29 cellular contexts compared by ENCODE assay signal in genomic region chr3:118977118-118977517, GRCh38. TPM values are rescaled to one million over a fixed set of nuclear protein-coding genes. Genes with fewer than 3 reads are reported as not detected.
"Had no signal": no experiment of that assay in that cellular context is flagged by ENCODE, and none has a peak within 500 bp of the region (broad histone marks: within the 10 kb centered on the region; RNA-seq: fewer than 3 reads in every experiment).

No MANE protein-coding gene starts in this region.

- DNase-seq: activated CD8-positive, alpha-beta T cell treated with anti-CD3 and anti-CD28 coated beads for 36 hours; activated effector memory CD4-positive, alpha-beta T cell treated with anti-CD3 and anti-CD28 coated beads, Interleukin-2, amount 50 U/mL, for 16 hours; activated naive CD4-positive, alpha-beta T cell; activated naive CD4-positive, alpha-beta T cell treated with anti-CD3 and anti-CD28 coated beads, Interleukin-2, amount 50 U/mL, for 16 hours; activated T-cell treated with anti-CD3 and anti-CD28 coated beads, Interleukin-2, amount 50 U/mL, for 1 hour; activated T-cell treated with anti-CD3 and anti-CD28 coated beads, Interleukin-2, amount 50 U/mL, for 72 hours; adrenal gland; brain microvascular endothelial cell; central memory CD4-positive, alpha-beta T cell; NCI-H1105; NCI-H1417 treated with DMSO at 0.1 percent for 48 hours; NCI-H187 treated with DMSO at 0.1 percent for 48 hours; NCI-H2081; NCI-H2171 treated with DMSO at 0.1 percent for 48 hours; NCI-H226; NCI-H446 treated with DMSO at 0.1 percent for 48 hours; NCI-H524; NCI-H69; NCI-H82; SHP77; SK-N-SH had no signal

- ATAC-seq: activated CD8-positive, alpha-beta T cell treated with anti-CD3 and anti-CD28 coated beads for 36 hours; activated T-cell treated with anti-CD3 and anti-CD28 coated beads, Interleukin-2, amount 50 U/mL, for 72 hours; activated T-helper 17 cell treated with anti-CD3 and anti-CD28 coated beads, Interleukin-2, amount 50 U/mL, for 72 hours; Panc1 had no signal

- H3K4me3 Mint-ChIP-seq: activated CD8-positive, alpha-beta T cell treated with anti-CD3 and anti-CD28 coated beads for 36 hours; activated T-cell treated with anti-CD3 and anti-CD28 coated beads, Interleukin-2, amount 50 U/mL, for 72 hours; activated T-helper 17 cell treated with anti-CD3 and anti-CD28 coated beads, Interleukin-2, amount 50 U/mL, for 72 hours; T-helper 1 cell treated with Interleukin-12 subunit alpha and Interleukin-12 subunit beta and Interleukin-4 antibody, amounts not matched to agents 30 μg/mL and 1 μg/mL, for 36 hours; T-helper 2 cell treated with Interferon-gamma antibody and Interleukin-4, amounts not matched to agents 5 μg/mL and 100 μg/mL, for 36 hours had no signal

- H3K27me3 ChIP-seq: adrenal gland, brain microvascular endothelial cell, SJSA1 had no signal

- H3K9me3 ChIP-seq: SJSA1, SK-N-SH had no signal

- H3K4me1 ChIP-seq: adrenal gland, SJSA1 had no signal

- H3K27ac ChIP-seq: adrenal gland, brain microvascular endothelial cell, SJSA1 had no signal

- H3K27ac Mint-ChIP-seq: activated CD8-positive, alpha-beta T cell treated with anti-CD3 and anti-CD28 coated beads for 36 hours; activated T-cell treated with anti-CD3 and anti-CD28 coated beads, Interleukin-2, amount 50 U/mL, for 72 hours; activated T-helper 17 cell treated with anti-CD3 and anti-CD28 coated beads, Interleukin-2, amount 50 U/mL, for 72 hours; T-helper 1 cell treated with Interleukin-12 subunit alpha and Interleukin-12 subunit beta and Interleukin-4 antibody, amounts not matched to agents 30 μg/mL and 1 μg/mL, for 36 hours; T-helper 2 cell treated with Interferon-gamma antibody and Interleukin-4, amounts not matched to agents 5 μg/mL and 100 μg/mL, for 36 hours had no signal

- H3K36me3 ChIP-seq: adrenal gland, brain microvascular endothelial cell, SJSA1 had no signal

- H3K27me3 Mint-ChIP-seq: activated CD8-positive, alpha-beta T cell treated with anti-CD3 and anti-CD28 coated beads for 36 hours had no signal

- H3K9me3 Mint-ChIP-seq: activated CD8-positive, alpha-beta T cell treated with anti-CD3 and anti-CD28 coated beads for 36 hours; activated T-cell treated with anti-CD3 and anti-CD28 coated beads, Interleukin-2, amount 50 U/mL, for 72 hours; activated T-helper 17 cell treated with anti-CD3 and anti-CD28 coated beads, Interleukin-2, amount 50 U/mL, for 72 hours; T-helper 1 cell treated with Interleukin-12 subunit alpha and Interleukin-12 subunit beta and Interleukin-4 antibody, amounts not matched to agents 30 μg/mL and 1 μg/mL, for 36 hours; T-helper 2 cell treated with Interferon-gamma antibody and Interleukin-4, amounts not matched to agents 5 μg/mL and 100 μg/mL, for 36 hours had no signal

- H3K4me3 ChIP-seq: adrenal gland, SJSA1 had no signal

RNA-seq across cellular contexts. Expression of gene IGSF11, which starts 57.5 kb away (rescaled TPM):
- total RNA-seq: activated CD8-positive, alpha-beta memory T cell treated with anti-CD3 and anti-CD28 coated beads for 36 hours; M059J; RPMI7951 had no signal
